1 cellular context compared by ENCODE assay signal in genomic region chr21:35015435-35016024, GRCh38.
A peak's percentile ranks its signal among the peaks of the same experiment; 100 is the strongest.
TF ChIP-seq lines count a peak whose summit lies in the region.

No MANE protein-coding gene starts in this region.

TF ChIP-seq in K562, 482 proteins besides CTCF, POLR2A, EP300 and RAD21 (continued from another document):
- no peak for TF ChIP-seq ZBTB40 (IDR thresholded peaks at IDR 0.05)
- no peak for TF ChIP-seq ZBTB40 (CRISPR knock-in tag; IDR thresholded peaks at IDR 0.05)
- TF ChIP-seq PRPF4 (IDR thresholded peaks at IDR 0.05; ENCODE audit: insufficient read depth, low read depth, low read length, poor library complexity, severe bottlenecking), result no peak
- TF ChIP-seq MAX (CRISPR knock-in tag; IDR thresholded peaks at IDR 0.05), result no peak
- TF ChIP-seq ESRRB (CRISPR knock-in tag; IDR thresholded peaks at IDR 0.05; ENCODE audit: borderline replicate concordance), result no peak
- TF ChIP-seq ZBTB17 (CRISPR knock-in tag; IDR thresholded peaks at IDR 0.05), result no peak
- TF ChIP-seq EWSR1 (IDR thresholded peaks at IDR 0.05; ENCODE audit: borderline replicate concordance, low read depth, partially characterized antibody), result no peak
- no peak for TF ChIP-seq IFI16 (CRISPR knock-in tag; IDR thresholded peaks at IDR 0.05)
- TF ChIP-seq EP400 (IDR thresholded peaks at IDR 0.05), result no peak
- no peak for TF ChIP-seq ARID2 (IDR thresholded peaks at IDR 0.05)
- TF ChIP-seq NFE2L1 (tag; IDR thresholded peaks at IDR 0.05; ENCODE audit: borderline replicate concordance, low read depth), result no peak
- no peak for TF ChIP-seq BCL6 (CRISPR knock-in tag; IDR thresholded peaks at IDR 0.05)
- no peak for TF ChIP-seq SIRT6 (IDR thresholded peaks at IDR 0.05; ENCODE audit: low read depth, low read length)
- peak; percentile 70; the same call in 1 of the 2 replicates for TF ChIP-seq HMBOX1 (IDR thresholded peaks at IDR 0.05)
- no peak for TF ChIP-seq ARID4B (CRISPR knock-in tag; IDR thresholded peaks at IDR 0.05)
- no peak for TF ChIP-seq CBFA2T3 (IDR thresholded peaks at IDR 0.05)
- no peak for TF ChIP-seq ZNF280B (CRISPR knock-in tag; IDR thresholded peaks at IDR 0.05)
- no peak for TF ChIP-seq ZNF583 (CRISPR knock-in tag; IDR thresholded peaks at IDR 0.05)
- TF ChIP-seq ZNF274 (IDR thresholded peaks at IDR 0.05; ENCODE audit: borderline replicate concordance, low read depth, low read length), result no peak
- TF ChIP-seq ELK3 (CRISPR knock-in tag; IDR thresholded peaks at IDR 0.05), result no peak
- no peak for TF ChIP-seq MAFG (tag; conservative IDR thresholded peaks at IDR 0.05)
- TF ChIP-seq ASH1L (IDR thresholded peaks at IDR 0.05; ENCODE audit: borderline replicate concordance, low read depth, partially characterized antibody), result no peak
- TF ChIP-seq MAZ (CRISPR knock-in tag; conservative IDR thresholded peaks at IDR 0.05 in 1 of 2, IDR thresholded peaks at IDR 0.05 in 1 of 2), result no peak
- TF ChIP-seq ARHGAP35 (IDR thresholded peaks at IDR 0.05; ENCODE audit: partially characterized antibody), result no peak
- no peak for TF ChIP-seq POLR2G (IDR thresholded peaks at IDR 0.05; ENCODE audit: low read depth, low read length)
- no peak for TF ChIP-seq CEBPG (CRISPR knock-in tag; IDR thresholded peaks at IDR 0.05)
- peak in 1 of 2 experiments; percentile 37; a peak in 1 of 4 replicates for TF ChIP-seq CEBPG (tag; conservative IDR thresholded peaks at IDR 0.05 in 1 of 2, IDR thresholded peaks at IDR 0.05 in 1 of 2)
- TF ChIP-seq RBM15 (IDR thresholded peaks at IDR 0.05; ENCODE audit: insufficient read depth, low read length), result no peak
